In the genomic region with DNA sequence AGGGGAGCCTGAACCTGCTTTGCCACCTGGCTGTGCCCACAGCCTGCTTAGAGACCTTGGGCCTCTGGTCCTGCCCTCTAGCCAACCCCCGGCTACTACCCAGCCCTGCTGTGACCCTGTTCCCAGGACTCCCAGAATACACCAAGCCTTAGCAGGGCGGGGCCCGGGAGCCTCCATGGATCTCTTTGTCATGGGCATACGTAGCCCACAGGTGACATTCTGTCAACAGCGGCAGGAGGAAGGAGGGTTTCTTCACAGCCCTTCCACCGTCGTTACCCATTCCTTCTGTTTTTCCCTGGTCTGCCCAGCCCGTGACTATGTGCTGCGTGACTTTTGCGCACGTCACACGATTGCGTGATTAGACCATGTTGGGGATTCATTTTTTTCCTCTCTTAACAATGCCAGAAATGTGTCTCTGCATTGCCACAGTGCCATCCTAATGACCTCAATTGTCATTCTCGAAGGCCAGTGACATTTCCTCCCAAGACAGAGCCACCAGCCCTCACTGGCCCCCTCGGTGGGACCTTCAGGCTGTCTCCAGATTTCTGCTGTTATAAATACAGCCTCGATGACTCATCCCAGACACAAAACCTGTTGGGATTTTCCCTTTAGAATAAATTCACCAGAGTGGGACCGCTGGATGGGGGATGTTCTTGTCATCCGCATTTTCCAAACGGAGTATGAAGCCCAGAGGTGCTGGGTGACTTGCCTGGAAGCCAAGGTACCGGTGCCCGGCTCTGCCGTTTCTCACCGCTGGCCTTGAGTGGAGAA, we compare ENCODE assay signal across 1 cellular context.
TF ChIP-seq lines count a peak whose summit lies in the region.

No MANE protein-coding gene starts in this region.

TF ChIP-seq in SK-N-SH treated with all-trans-retinoic acid at 6 μM for 48 hours, 23 proteins besides CTCF, POLR2A, EP300 and RAD21 (continued from another document):
- TF ChIP-seq, protein P1, sequence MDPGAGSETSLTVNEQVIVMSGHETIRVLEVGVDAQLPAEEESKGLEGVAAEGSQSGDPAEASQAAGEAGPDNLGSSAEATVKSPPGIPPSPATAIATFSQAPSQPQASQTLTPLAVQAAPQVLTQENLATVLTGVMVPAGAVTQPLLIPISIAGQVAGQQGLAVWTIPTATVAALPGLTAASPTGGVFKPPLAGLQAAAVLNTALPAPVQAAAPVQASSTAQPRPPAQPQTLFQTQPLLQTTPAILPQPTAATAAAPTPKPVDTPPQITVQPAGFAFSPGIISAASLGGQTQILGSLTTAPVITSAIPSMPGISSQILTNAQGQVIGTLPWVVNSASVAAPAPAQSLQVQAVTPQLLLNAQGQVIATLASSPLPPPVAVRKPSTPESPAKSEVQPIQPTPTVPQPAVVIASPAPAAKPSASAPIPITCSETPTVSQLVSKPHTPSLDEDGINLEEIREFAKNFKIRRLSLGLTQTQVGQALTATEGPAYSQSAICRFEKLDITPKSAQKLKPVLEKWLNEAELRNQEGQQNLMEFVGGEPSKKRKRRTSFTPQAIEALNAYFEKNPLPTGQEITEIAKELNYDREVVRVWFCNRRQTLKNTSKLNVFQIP (CRISPR knock-in tag; IDR thresholded peaks at IDR 0.05; ENCODE audit: borderline replicate concordance, low read depth), result no peak
- TF ChIP-seq, protein P2, sequence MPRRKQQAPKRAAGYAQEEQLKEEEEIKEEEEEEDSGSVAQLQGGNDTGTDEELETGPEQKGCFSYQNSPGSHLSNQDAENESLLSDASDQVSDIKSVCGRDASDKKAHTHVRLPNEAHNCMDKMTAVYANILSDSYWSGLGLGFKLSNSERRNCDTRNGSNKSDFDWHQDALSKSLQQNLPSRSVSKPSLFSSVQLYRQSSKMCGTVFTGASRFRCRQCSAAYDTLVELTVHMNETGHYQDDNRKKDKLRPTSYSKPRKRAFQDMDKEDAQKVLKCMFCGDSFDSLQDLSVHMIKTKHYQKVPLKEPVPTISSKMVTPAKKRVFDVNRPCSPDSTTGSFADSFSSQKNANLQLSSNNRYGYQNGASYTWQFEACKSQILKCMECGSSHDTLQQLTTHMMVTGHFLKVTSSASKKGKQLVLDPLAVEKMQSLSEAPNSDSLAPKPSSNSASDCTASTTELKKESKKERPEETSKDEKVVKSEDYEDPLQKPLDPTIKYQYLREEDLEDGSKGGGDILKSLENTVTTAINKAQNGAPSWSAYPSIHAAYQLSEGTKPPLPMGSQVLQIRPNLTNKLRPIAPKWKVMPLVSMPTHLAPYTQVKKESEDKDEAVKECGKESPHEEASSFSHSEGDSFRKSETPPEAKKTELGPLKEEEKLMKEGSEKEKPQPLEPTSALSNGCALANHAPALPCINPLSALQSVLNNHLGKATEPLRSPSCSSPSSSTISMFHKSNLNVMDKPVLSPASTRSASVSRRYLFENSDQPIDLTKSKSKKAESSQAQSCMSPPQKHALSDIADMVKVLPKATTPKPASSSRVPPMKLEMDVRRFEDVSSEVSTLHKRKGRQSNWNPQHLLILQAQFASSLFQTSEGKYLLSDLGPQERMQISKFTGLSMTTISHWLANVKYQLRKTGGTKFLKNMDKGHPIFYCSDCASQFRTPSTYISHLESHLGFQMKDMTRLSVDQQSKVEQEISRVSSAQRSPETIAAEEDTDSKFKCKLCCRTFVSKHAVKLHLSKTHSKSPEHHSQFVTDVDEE (CRISPR knock-in tag; IDR thresholded peaks at IDR 0.05), result no peak
- TF ChIP-seq ZNF8 (CRISPR knock-in tag; IDR thresholded peaks at IDR 0.05) (no peak), RARB (CRISPR knock-in tag; IDR thresholded peaks at IDR 0.05) (no peak), SNAI2 (CRISPR knock-in tag; IDR thresholded peaks at IDR 0.05) (no peak), PPARA (CRISPR knock-in tag; IDR thresholded peaks at IDR 0.05; ENCODE audit: borderline replicate concordance) (no peak), ESRRG (CRISPR knock-in tag; IDR thresholded peaks at IDR 0.05) (no peak), TCF4 (CRISPR knock-in tag; IDR thresholded peaks at IDR 0.05; ENCODE audit: borderline replicate concordance) (no peak), ISL1 (CRISPR knock-in tag; IDR thresholded peaks at IDR 0.05) (no peak)
- TF ChIP-seq, protein P3, sequence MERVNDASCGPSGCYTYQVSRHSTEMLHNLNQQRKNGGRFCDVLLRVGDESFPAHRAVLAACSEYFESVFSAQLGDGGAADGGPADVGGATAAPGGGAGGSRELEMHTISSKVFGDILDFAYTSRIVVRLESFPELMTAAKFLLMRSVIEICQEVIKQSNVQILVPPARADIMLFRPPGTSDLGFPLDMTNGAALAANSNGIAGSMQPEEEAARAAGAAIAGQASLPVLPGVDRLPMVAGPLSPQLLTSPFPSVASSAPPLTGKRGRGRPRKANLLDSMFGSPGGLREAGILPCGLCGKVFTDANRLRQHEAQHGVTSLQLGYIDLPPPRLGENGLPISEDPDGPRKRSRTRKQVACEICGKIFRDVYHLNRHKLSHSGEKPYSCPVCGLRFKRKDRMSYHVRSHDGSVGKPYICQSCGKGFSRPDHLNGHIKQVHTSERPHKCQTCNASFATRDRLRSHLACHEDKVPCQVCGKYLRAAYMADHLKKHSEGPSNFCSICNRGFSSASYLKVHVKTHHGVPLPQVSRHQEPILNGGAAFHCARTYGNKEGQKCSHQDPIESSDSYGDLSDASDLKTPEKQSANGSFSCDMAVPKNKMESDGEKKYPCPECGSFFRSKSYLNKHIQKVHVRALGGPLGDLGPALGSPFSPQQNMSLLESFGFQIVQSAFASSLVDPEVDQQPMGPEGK (CRISPR knock-in tag; IDR thresholded peaks at IDR 0.05; ENCODE audit: borderline replicate concordance), result no peak
- TF ChIP-seq, protein P4, sequence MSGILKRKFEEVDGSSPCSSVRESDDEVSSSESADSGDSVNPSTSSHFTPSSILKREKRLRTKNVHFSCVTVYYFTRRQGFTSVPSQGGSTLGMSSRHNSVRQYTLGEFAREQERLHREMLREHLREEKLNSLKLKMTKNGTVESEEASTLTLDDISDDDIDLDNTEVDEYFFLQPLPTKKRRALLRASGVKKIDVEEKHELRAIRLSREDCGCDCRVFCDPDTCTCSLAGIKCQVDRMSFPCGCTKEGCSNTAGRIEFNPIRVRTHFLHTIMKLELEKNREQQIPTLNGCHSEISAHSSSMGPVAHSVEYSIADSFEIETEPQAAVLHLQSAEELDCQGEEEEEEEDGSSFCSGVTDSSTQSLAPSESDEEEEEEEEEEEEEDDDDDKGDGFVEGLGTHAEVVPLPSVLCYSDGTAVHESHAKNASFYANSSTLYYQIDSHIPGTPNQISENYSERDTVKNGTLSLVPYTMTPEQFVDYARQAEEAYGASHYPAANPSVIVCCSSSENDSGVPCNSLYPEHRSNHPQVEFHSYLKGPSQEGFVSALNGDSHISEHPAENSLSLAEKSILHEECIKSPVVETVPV (CRISPR knock-in tag; IDR thresholded peaks at IDR 0.05), result no peak
